ENCODE assay signal across 8 cellular contexts in the genomic region with DNA sequence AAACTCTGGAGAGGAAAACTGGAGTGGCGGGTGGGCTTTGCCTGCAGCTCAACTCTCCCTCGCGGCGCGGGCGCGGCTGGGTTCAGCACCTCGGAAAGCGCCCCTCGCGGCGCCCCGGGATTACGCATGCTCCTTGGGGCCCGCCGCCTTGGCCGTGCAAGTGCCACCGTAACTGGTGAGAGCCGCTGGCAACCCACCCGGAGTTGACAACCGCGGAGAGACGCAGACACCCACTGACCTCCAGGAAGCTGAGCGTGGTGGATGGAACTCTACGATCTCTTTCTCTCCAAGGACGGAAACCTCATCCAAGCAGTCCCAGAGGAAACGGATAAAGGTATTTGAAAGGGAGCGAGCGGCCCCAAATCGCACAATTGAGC. TPM values are rescaled to one million over a fixed set of nuclear protein-coding genes. Genes with fewer than 3 reads are reported as not detected.
DNase-seq lines count a peak whose midpoint lies in the region; ATAC-seq and TF ChIP-seq lines count a peak whose summit lies in the region.

No MANE protein-coding gene starts in this region.

- ATAC-seq in SK-N-SH treated with all-trans-retinoic acid at 6 μM for 48 hours (peak; percentile 92), GM21515 (IDR thresholded peaks at IDR 0.05; ENCODE audit: unreplicated experiment) (no peak)
- peak; percentile 47 for ATAC-seq in central memory CD8-positive, alpha-beta T cell (replicated peaks; ENCODE audit: extremely low read depth, poor library complexity, severe bottlenecking)

- H3K4me1 Mint-ChIP-seq in HFFc6 (ENCODE audit: low read depth), result peaks cover 51% of the 10 kb centered on the region
- no peaks in the 10 kb centered on the region for H3K4me1 Mint-ChIP-seq in central memory CD8-positive, alpha-beta T cell

- TF ChIP-seq CTCF in HFFc6 (IDR thresholded peaks at IDR 0.05), result peak; percentile 66

- H3K27me3 Mint-ChIP-seq in HFFc6 (ENCODE audit: insufficient read depth), result peaks cover 27% of the 10 kb centered on the region
- peaks cover 61% of the 10 kb centered on the region for H3K27me3 Mint-ChIP-seq in central memory CD8-positive, alpha-beta T cell

- peak overlapping the region; percentile 85 for H3K4me3 Mint-ChIP-seq in HFFc6
- H3K4me3 Mint-ChIP-seq in central memory CD8-positive, alpha-beta T cell, result no peak overlapping the region

- no peaks in the 10 kb centered on the region for H3K9me3 Mint-ChIP-seq in HFFc6
- no peaks in the 10 kb centered on the region for H3K9me3 Mint-ChIP-seq in central memory CD8-positive, alpha-beta T cell

- no peak overlapping the region for H3K27ac Mint-ChIP-seq in HFFc6
- H3K27ac Mint-ChIP-seq in central memory CD8-positive, alpha-beta T cell (ENCODE audit: low read depth), result no peak overlapping the region

- in situ Hi-C loops in Caki2 (cut with HindIII; ENCODE audit: low pct_unique_long_range_greater_than_20kb, low sequenced_read_pairs), result no loop called here

- no peaks in the 10 kb centered on the region; the same call in 1 of the 2 replicates for H3K36me3 Mint-ChIP-seq in HFFc6 (ENCODE audit: low read depth)
- no peaks in the 10 kb centered on the region for H3K36me3 Mint-ChIP-seq in central memory CD8-positive, alpha-beta T cell (ENCODE audit: insufficient read depth)

- DNase-seq in Caki2 (ENCODE audit: low read depth) (peak; percentile 14), HFFc6 (peak; percentile 7), kidney tubule cell (ENCODE audit: low spot score) (peak; percentile 52), NCI-H446 (lab: John Stamatoyannopoulos, UW) (no peak)
- no peak for DNase-seq in central memory CD8-positive, alpha-beta T cell (ENCODE audit: low spot score in 2 of 2)
- peak; percentile 27 for DNase-seq in stimulated activated CD4-positive, alpha-beta T cell treated with anti-CD3 and anti-CD28 coated beads, Interleukin-4, amount 100 ng/mL, for 1 hour

TF ChIP-seq in SK-N-SH treated with all-trans-retinoic acid at 6 μM for 48 hours, 23 proteins besides CTCF, POLR2A, EP300 and RAD21:
- TF ChIP-seq GLIS3 (CRISPR knock-in tag; IDR thresholded peaks at IDR 0.05) (no peak), ZNF8 (CRISPR knock-in tag; IDR thresholded peaks at IDR 0.05) (no peak), BACH2 (CRISPR knock-in tag; IDR thresholded peaks at IDR 0.05; ENCODE audit: borderline replicate concordance) (no peak), TOX (CRISPR knock-in tag; IDR thresholded peaks at IDR 0.05; ENCODE audit: borderline replicate concordance) (no peak), TCF4 (CRISPR knock-in tag; IDR thresholded peaks at IDR 0.05; ENCODE audit: borderline replicate concordance) (no peak), PPARA (CRISPR knock-in tag; IDR thresholded peaks at IDR 0.05; ENCODE audit: borderline replicate concordance) (no peak), ESRRG (CRISPR knock-in tag; IDR thresholded peaks at IDR 0.05) (no peak), ZFP3 (CRISPR knock-in tag; IDR thresholded peaks at IDR 0.05) (no peak), ZC3H10 (CRISPR knock-in tag; IDR thresholded peaks at IDR 0.05) (no peak), ARNTL (CRISPR knock-in tag; IDR thresholded peaks at IDR 0.05; ENCODE audit: borderline replicate concordance, low read depth) (no peak), ZNF565 (CRISPR knock-in tag; conservative IDR thresholded peaks at IDR 0.05; ENCODE audit: low read depth) (no peak), ZFP30 (CRISPR knock-in tag; IDR thresholded peaks at IDR 0.05) (no peak), ZNF70 (CRISPR knock-in tag; IDR thresholded peaks at IDR 0.05) (no peak), OSR1 (CRISPR knock-in tag; IDR thresholded peaks at IDR 0.05) (no peak)
- TF ChIP-seq, protein P1, sequence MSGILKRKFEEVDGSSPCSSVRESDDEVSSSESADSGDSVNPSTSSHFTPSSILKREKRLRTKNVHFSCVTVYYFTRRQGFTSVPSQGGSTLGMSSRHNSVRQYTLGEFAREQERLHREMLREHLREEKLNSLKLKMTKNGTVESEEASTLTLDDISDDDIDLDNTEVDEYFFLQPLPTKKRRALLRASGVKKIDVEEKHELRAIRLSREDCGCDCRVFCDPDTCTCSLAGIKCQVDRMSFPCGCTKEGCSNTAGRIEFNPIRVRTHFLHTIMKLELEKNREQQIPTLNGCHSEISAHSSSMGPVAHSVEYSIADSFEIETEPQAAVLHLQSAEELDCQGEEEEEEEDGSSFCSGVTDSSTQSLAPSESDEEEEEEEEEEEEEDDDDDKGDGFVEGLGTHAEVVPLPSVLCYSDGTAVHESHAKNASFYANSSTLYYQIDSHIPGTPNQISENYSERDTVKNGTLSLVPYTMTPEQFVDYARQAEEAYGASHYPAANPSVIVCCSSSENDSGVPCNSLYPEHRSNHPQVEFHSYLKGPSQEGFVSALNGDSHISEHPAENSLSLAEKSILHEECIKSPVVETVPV (CRISPR knock-in tag; IDR thresholded peaks at IDR 0.05), result no peak
- TF ChIP-seq, protein P2, sequence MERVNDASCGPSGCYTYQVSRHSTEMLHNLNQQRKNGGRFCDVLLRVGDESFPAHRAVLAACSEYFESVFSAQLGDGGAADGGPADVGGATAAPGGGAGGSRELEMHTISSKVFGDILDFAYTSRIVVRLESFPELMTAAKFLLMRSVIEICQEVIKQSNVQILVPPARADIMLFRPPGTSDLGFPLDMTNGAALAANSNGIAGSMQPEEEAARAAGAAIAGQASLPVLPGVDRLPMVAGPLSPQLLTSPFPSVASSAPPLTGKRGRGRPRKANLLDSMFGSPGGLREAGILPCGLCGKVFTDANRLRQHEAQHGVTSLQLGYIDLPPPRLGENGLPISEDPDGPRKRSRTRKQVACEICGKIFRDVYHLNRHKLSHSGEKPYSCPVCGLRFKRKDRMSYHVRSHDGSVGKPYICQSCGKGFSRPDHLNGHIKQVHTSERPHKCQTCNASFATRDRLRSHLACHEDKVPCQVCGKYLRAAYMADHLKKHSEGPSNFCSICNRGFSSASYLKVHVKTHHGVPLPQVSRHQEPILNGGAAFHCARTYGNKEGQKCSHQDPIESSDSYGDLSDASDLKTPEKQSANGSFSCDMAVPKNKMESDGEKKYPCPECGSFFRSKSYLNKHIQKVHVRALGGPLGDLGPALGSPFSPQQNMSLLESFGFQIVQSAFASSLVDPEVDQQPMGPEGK (CRISPR knock-in tag; IDR thresholded peaks at IDR 0.05; ENCODE audit: borderline replicate concordance), result no peak
- TF ChIP-seq, protein P3, sequence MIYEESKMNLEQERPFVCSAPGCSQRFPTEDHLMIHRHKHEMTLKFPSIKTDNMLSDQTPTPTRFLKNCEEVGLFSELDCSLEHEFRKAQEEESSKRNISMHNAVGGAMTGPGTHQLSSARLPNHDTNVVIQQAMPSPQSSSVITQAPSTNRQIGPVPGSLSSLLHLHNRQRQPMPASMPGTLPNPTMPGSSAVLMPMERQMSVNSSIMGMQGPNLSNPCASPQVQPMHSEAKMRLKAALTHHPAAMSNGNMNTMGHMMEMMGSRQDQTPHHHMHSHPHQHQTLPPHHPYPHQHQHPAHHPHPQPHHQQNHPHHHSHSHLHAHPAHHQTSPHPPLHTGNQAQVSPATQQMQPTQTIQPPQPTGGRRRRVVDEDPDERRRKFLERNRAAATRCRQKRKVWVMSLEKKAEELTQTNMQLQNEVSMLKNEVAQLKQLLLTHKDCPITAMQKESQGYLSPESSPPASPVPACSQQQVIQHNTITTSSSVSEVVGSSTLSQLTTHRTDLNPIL (CRISPR knock-in tag; IDR thresholded peaks at IDR 0.05; ENCODE audit: low read depth), result no peak
- TF ChIP-seq, protein P4, sequence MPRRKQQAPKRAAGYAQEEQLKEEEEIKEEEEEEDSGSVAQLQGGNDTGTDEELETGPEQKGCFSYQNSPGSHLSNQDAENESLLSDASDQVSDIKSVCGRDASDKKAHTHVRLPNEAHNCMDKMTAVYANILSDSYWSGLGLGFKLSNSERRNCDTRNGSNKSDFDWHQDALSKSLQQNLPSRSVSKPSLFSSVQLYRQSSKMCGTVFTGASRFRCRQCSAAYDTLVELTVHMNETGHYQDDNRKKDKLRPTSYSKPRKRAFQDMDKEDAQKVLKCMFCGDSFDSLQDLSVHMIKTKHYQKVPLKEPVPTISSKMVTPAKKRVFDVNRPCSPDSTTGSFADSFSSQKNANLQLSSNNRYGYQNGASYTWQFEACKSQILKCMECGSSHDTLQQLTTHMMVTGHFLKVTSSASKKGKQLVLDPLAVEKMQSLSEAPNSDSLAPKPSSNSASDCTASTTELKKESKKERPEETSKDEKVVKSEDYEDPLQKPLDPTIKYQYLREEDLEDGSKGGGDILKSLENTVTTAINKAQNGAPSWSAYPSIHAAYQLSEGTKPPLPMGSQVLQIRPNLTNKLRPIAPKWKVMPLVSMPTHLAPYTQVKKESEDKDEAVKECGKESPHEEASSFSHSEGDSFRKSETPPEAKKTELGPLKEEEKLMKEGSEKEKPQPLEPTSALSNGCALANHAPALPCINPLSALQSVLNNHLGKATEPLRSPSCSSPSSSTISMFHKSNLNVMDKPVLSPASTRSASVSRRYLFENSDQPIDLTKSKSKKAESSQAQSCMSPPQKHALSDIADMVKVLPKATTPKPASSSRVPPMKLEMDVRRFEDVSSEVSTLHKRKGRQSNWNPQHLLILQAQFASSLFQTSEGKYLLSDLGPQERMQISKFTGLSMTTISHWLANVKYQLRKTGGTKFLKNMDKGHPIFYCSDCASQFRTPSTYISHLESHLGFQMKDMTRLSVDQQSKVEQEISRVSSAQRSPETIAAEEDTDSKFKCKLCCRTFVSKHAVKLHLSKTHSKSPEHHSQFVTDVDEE (CRISPR knock-in tag; IDR thresholded peaks at IDR 0.05), result no peak

RNA-seq across cellular contexts. Expression of a gene that starts 0.2 kb away (rescaled TPM):
- not detected in 2 replicates for total RNA-seq in Caki2 (2014; rRNA removed; shearing (Covaris generic); ENCODE audit: low replicate concordance)
- total RNA-seq in HFFc6 (2021; fragmentation: NEBNext Ultra II Directional; extraction: Animal tissue kit (Norgen Biotek cat#: 25700)), result not detected

RNA-seq across cellular contexts. Expression of a gene that starts 44.2 kb away (rescaled TPM):
- total RNA-seq in Caki2 (2014; rRNA removed; shearing (Covaris generic); ENCODE audit: low replicate concordance), result not detected in 2 replicates
- 10 to 100 TPM; 42.2 to 49.7 (median 47.2) TPM for total RNA-seq in HFFc6 (2021; fragmentation: NEBNext Ultra II Directional; extraction: Animal tissue kit (Norgen Biotek cat#: 25700))

RNA-seq across cellular contexts. Expression of a gene that starts 48.5 kb away (rescaled TPM):
- not detected in 2 replicates for total RNA-seq in Caki2 (2014; rRNA removed; shearing (Covaris generic); ENCODE audit: low replicate concordance)
- not detected for total RNA-seq in HFFc6 (2021; fragmentation: NEBNext Ultra II Directional; extraction: Animal tissue kit (Norgen Biotek cat#: 25700))

Comparison
In these comparisons a context has a peak if more than half of its experiments do, and no peak if none do; other contexts are left out.
1. DNase-seq: peak in Caki2 (single experiment), HFFc6 (single experiment), kidney tubule cell (single experiment) and stimulated activated CD4-positive, alpha-beta T cell treated with anti-CD3 and anti-CD28 coated beads, Interleukin-4, amount 100 ng/mL, for 1 hour (single experiment); none in central memory CD8-positive, alpha-beta T cell (0 of 2) and NCI-H446 (0 of 2).
2. RNA of a gene that starts 44.2 kb away (total RNA-seq): 42.2 to 49.7 TPM in HFFc6; not detected in Caki2; every median in the first group is over 10 times any median in the second.